Comparison of ENCODE assay signal across 8 cellular contexts in genomic region chr11:126917531-126918204, GRCh38.
DNase-seq lines count a peak whose midpoint lies in the region; ATAC-seq lines count a peak whose summit lies in the region.

No MANE protein-coding gene starts in this region.

- DNase-seq in Caki2 (ENCODE audit: low read depth) (peak; percentile 83), astrocyte of the hippocampus (ENCODE audit: low read depth, low spot score) (peak; percentile 97), T-helper 17 cell (no peak), midbrain (lab: John Stamatoyannopoulos, UW) (no peak), neuronal stem cell (ENCODE audit: low spot score) (no peak)

- no peaks in the 10 kb centered on the region for H3K9me3 ChIP-seq in T-helper 17 cell (ENCODE audit: control insufficient read depth, low read length, poor library complexity, severe bottlenecking)
- H3K9me3 ChIP-seq in neuronal stem cell (replicated peaks in 1 of 2; ENCODE audit: control insufficient read depth in 2 of 2, insufficient read depth in 1 of 2, low read depth in 1 of 2, low read length in 2 of 2): no peaks in the 10 kb centered on the region

- H3K14ac ChIP-seq in neuronal stem cell (ENCODE audit: low read length): no peak overlapping the region

- WGBS in neuronal stem cell (ENCODE audit: extremely low coverage in 2 of 2, insufficient read length in 2 of 2, insufficient replicate concordance in 1 of 2), 2 donors: 100% methylated on average over 1 of the region's 9 CpGs; no CpG with 5 or more reads in 1 of the 2 donors

- no peak overlapping the region for H3K4me2 ChIP-seq in neuronal stem cell (ENCODE audit: insufficient read depth, low read length, poor library complexity, severe bottlenecking)

- no peak overlapping the region for H3K18ac ChIP-seq in neuronal stem cell (ENCODE audit: low read length)

- H3K4ac ChIP-seq in neuronal stem cell (ENCODE audit: low read length): no peak overlapping the region

- no peaks in the 10 kb centered on the region for H3K27me3 Mint-ChIP-seq in stimulated activated memory B cell treated with anti-CD40 and anti-IgM and Interleukin-4, amounts not matched to agents 10 μg/mL and 1 μg/mL and 100 μg/mL, for 72 hours
- no peaks in the 10 kb centered on the region for H3K27me3 Mint-ChIP-seq in T-helper 17 cell

- no peak overlapping the region for H2AK5ac ChIP-seq in neuronal stem cell (ENCODE audit: low read depth, low read length)

- H3K4me1 Mint-ChIP-seq in stimulated activated memory B cell treated with anti-CD40 and anti-IgM and Interleukin-4, amounts not matched to agents 10 μg/mL and 1 μg/mL and 100 μg/mL, for 72 hours: no peaks in the 10 kb centered on the region
- H3K4me1 Mint-ChIP-seq in T-helper 17 cell: peaks cover 2% of the 10 kb centered on the region

- no peak overlapping the region for H2AFZ ChIP-seq in neuronal stem cell (ENCODE audit: low read length)

- H2BK15ac ChIP-seq in neuronal stem cell (ENCODE audit: low read length): no peak overlapping the region

- no peak overlapping the region for H4K8ac ChIP-seq in neuronal stem cell (ENCODE audit: low read depth, low read length)

- no peaks in the 10 kb centered on the region for H3K9me3 Mint-ChIP-seq in stimulated activated memory B cell treated with anti-CD40 and anti-IgM and Interleukin-4, amounts not matched to agents 10 μg/mL and 1 μg/mL and 100 μg/mL, for 72 hours

- no peak overlapping the region for H3K4me3 Mint-ChIP-seq in stimulated activated memory B cell treated with anti-CD40 and anti-IgM and Interleukin-4, amounts not matched to agents 10 μg/mL and 1 μg/mL and 100 μg/mL, for 72 hours
- no peak overlapping the region for H3K4me3 Mint-ChIP-seq in T-helper 17 cell

- no peak overlapping the region for H2BK12ac ChIP-seq in neuronal stem cell (ENCODE audit: low read length)

- ATAC-seq in GM19397 (IDR thresholded peaks at IDR 0.05; ENCODE audit: unreplicated experiment): peak; percentile 92
- peak; percentile 96 for ATAC-seq in HG03280 (IDR thresholded peaks at IDR 0.05; ENCODE audit: unreplicated experiment)
- ATAC-seq in stimulated activated memory B cell treated with anti-CD40 and anti-IgM and Interleukin-4, amounts not matched to agents 10 μg/mL and 1 μg/mL and 100 μg/mL, for 72 hours: peak; percentile 65
- ATAC-seq in T-helper 17 cell: no peak

- no peaks in the 10 kb centered on the region for H3K36me3 ChIP-seq in neuronal stem cell (replicated peaks in 1 of 2; ENCODE audit: control insufficient read depth in 2 of 2, insufficient read depth in 2 of 2, low read length in 2 of 2)

- no peaks in the 10 kb centered on the region for H3K27me3 ChIP-seq in neuronal stem cell (ENCODE audit: control insufficient read depth in 3 of 3, insufficient read depth in 3 of 3, low read depth in 1 of 3, low read length in 3 of 3)

- no peaks in the 10 kb centered on the region for H3K79me1 ChIP-seq in neuronal stem cell (ENCODE audit: low read depth, low read length)

- no peak overlapping the region for H2BK120ac ChIP-seq in neuronal stem cell (ENCODE audit: low read depth, low read length)

- H3K27ac ChIP-seq in neuronal stem cell (replicated peaks; ENCODE audit: low read length): no peak overlapping the region

- in situ Hi-C loops in Caki2 (cut with HindIII; ENCODE audit: low pct_unique_long_range_greater_than_20kb, low sequenced_read_pairs): no loop called here

- no peak overlapping the region for H3K4me3 ChIP-seq in neuronal stem cell (ENCODE audit: low read length in 2 of 2)

- no peak overlapping the region for H3K23ac ChIP-seq in neuronal stem cell (ENCODE audit: low read depth, low read length, poor library complexity)

- H2BK5ac ChIP-seq in neuronal stem cell (ENCODE audit: low read length): no peak overlapping the region

- H3K36me3 Mint-ChIP-seq in stimulated activated memory B cell treated with anti-CD40 and anti-IgM and Interleukin-4, amounts not matched to agents 10 μg/mL and 1 μg/mL and 100 μg/mL, for 72 hours: no peaks in the 10 kb centered on the region
- no peaks in the 10 kb centered on the region for H3K36me3 Mint-ChIP-seq in T-helper 17 cell (ENCODE audit: low read depth)

- H4K91ac ChIP-seq in neuronal stem cell (ENCODE audit: low read depth, low read length, poor library complexity): no peak overlapping the region

- H3K27ac Mint-ChIP-seq in stimulated activated memory B cell treated with anti-CD40 and anti-IgM and Interleukin-4, amounts not matched to agents 10 μg/mL and 1 μg/mL and 100 μg/mL, for 72 hours: no peak overlapping the region
- no peak overlapping the region for H3K27ac Mint-ChIP-seq in T-helper 17 cell

- H3K9ac ChIP-seq in neuronal stem cell (ENCODE audit: low read depth, low read length, poor library complexity): no peak overlapping the region

- peaks cover 0 to 2% of the 10 kb centered on the region in 2 donors for H3K4me1 ChIP-seq in neuronal stem cell (ENCODE audit: control insufficient read depth in 2 of 2, insufficient read depth in 1 of 2, low read depth in 1 of 2, low read length in 2 of 2)

Comparison
In these comparisons a context has a peak if more than half of its experiments do, and no peak if none do; other contexts are left out.
1. DNase-seq: peak in Caki2 (single experiment) and astrocyte of the hippocampus (single experiment); none in T-helper 17 cell (0 of 3), midbrain (single experiment) and neuronal stem cell (single experiment).